In genomic region chr14:50045837-50046236, GRCh38 we compare ENCODE assay signal across 11 cellular contexts.
DNase-seq lines count a peak whose midpoint lies in the region; ATAC-seq, FAIRE-seq and TF ChIP-seq lines count a peak whose summit lies in the region.
"Had no signal": no experiment of that assay in that cellular context is flagged by ENCODE, and none has a peak within 500 bp of the region (broad histone marks: within the 10 kb centered on the region; RNA-seq: fewer than 3 reads in every experiment).

No MANE protein-coding gene starts in this region.

- peaks cover 55% of the 10 kb centered on the region for H3K4me1 ChIP-seq in CD8-positive, alpha-beta T cell (ENCODE audit: insufficient read depth, low read length)
- H3K4me1 ChIP-seq in Panc1 (ENCODE audit: control insufficient read depth, insufficient read depth, low read length) (peaks cover 10% of the 10 kb centered on the region), pancreas (peaks cover 0 to 23% (median 13%) of the 10 kb centered on the region in 3 donors)

- CTCF ChIA-PET in CD8-positive, alpha-beta T cell (lab: Charles Lee), result interaction anchor here (1.0 to 3.0 kb wide), 7 partner anchors 14 to 183 kb away, joined by 4 to 10 read pairs (median 5); no protein-coding TSS in a partner anchor
- CTCF ChIA-PET in Panc1 (lab: Charles Lee), result no interaction called here

- H3K9me3 ChIP-seq in CD8-positive, alpha-beta T cell (ENCODE audit: low read length), result no peaks in the 10 kb centered on the region
- no peaks in the 10 kb centered on the region for H3K9me3 ChIP-seq in Panc1 (ENCODE audit: control insufficient read depth, insufficient read depth, low read depth, low read length)
- H3K9me3 ChIP-seq in pancreas, result no peaks in the 10 kb centered on the region

- no peak for TF ChIP-seq CTCF in CD8-positive, alpha-beta T cell (IDR thresholded peaks at IDR 0.05)
- TF ChIP-seq CTCF in Panc1 (IDR thresholded peaks at IDR 0.05) (no peak), pancreas (IDR thresholded peaks at IDR 0.05) (no peak)

- H3K36me3 Mint-ChIP-seq in CD8-positive, alpha-beta T cell, result peaks cover 34% of the 10 kb centered on the region
- H3K36me3 Mint-ChIP-seq in dendritic cell treated with granulocyte-macrophage colony-stimulating factor and Interleukin-4, amounts not matched to agents 40 ng/mL and 50 ng/mL, for 4 days (ENCODE audit: low read depth), result peaks cover 5% of the 10 kb centered on the region

- H3K4me1 Mint-ChIP-seq in CD8-positive, alpha-beta T cell (ENCODE audit: low read depth), result peaks cover 59% of the 10 kb centered on the region
- peaks cover 55% of the 10 kb centered on the region for H3K4me1 Mint-ChIP-seq in dendritic cell treated with granulocyte-macrophage colony-stimulating factor and Interleukin-4, amounts not matched to agents 40 ng/mL and 50 ng/mL, for 4 days (ENCODE audit: low read depth)

- intact Hi-C loops in CD8-positive, alpha-beta T cell (cut with DNase I, micrococcal nuclease), result loop anchor here in 1 of 2 experiments (1.0 to 2.0 kb wide), 2 partner anchors 16 to 37 kb away; no protein-coding TSS in a partner anchor
- intact Hi-C loops in Panc1 (cut with micrococcal nuclease; ENCODE audit: unreplicated experiment) (no loop called here), pancreas (cut with DNase I) (no loop called here)
- intact Hi-C loops in dendritic cell treated with granulocyte-macrophage colony-stimulating factor and Interleukin-4, amounts not matched to agents 40 ng/mL and 50 ng/mL, for 4 days (cut with micrococcal nuclease), result no loop called here

- WGBS in pancreas, 2 donors, result 96 to 100% methylated on average over 2 of the region's 2 CpGs

- H3K27ac Mint-ChIP-seq in CD8-positive, alpha-beta T cell, result peak overlapping the region; percentile 91
- H3K27ac Mint-ChIP-seq in dendritic cell treated with granulocyte-macrophage colony-stimulating factor and Interleukin-4, amounts not matched to agents 40 ng/mL and 50 ng/mL, for 4 days, result peak overlapping the region; percentile 93

- peaks cover 4% of the 10 kb centered on the region for H3K36me3 ChIP-seq in CD8-positive, alpha-beta T cell (ENCODE audit: insufficient read depth, low read length)
- no peaks in the 10 kb centered on the region for H3K36me3 ChIP-seq in Panc1 (ENCODE audit: control insufficient read depth, insufficient read depth, low read length)
- no peaks in the 10 kb centered on the region for H3K36me3 ChIP-seq in pancreas

- DNase-seq in CD8-positive, alpha-beta T cell, result no peak
- DNase-seq in Panc1 (ENCODE audit: low read depth, low spot score) (no peak), pancreas (no peak), NCI-H146 (lab: John Stamatoyannopoulos, UW) (no peak), medulla oblongata (ENCODE audit: extremely low spot score) (no peak), DMS153 (lab: John Stamatoyannopoulos, UW) (no peak)
- DNase-seq: NCI-H524 treated with DMSO at 0.1 percent for 48 hours had no signal

- POLR2A ChIA-PET in CD8-positive, alpha-beta T cell (lab: Charles Lee), result interaction anchor here (0.8 to 4.6 kb wide), 6 partner anchors 17 to 153 kb away, joined by 3 to 30 read pairs (median 4); no protein-coding TSS in a partner anchor
- POLR2A ChIA-PET in Panc1 (lab: Charles Lee), result interaction anchor here (0.6 kb wide), 1 partner anchor 19 kb away, joined by 6 read pairs; no protein-coding TSS in a partner anchor

- H3K27ac ChIP-seq in CD8-positive, alpha-beta T cell (ENCODE audit: low read depth, low read length), result peak overlapping the region; percentile 63
- peak overlapping the region; percentile 58; the same call in 1 of the 2 replicates for H3K27ac ChIP-seq in Panc1 (ENCODE audit: low read length)
- H3K27ac ChIP-seq in pancreas, result peak overlapping the region in 3 of 4 donors; percentile 42 to 86 (median 74)

- no peak for FAIRE-seq in pancreas (lab: Jason Lieb, UNC)
- FAIRE-seq: D721Med, K562 had no signal

- in situ Hi-C loops in Panc1 (cut with HindIII; ENCODE audit: low pct_unique_long_range_greater_than_20kb, low sequenced_read_pairs), result no loop called here

- no peaks in the 10 kb centered on the region for H3K27me3 ChIP-seq in CD8-positive, alpha-beta T cell (ENCODE audit: insufficient read depth, low read length)
- H3K27me3 ChIP-seq in Panc1 (ENCODE audit: control insufficient read depth, insufficient read depth, low read length), result no peaks in the 10 kb centered on the region
- no peaks in the 10 kb centered on the region for H3K27me3 ChIP-seq in pancreas

- H3K4me3 ChIP-seq in CD8-positive, alpha-beta T cell (ENCODE audit: low read depth, low read length), result no peak overlapping the region
- no peak overlapping the region for H3K4me3 ChIP-seq in Panc1 (ENCODE audit: low read depth in 2 of 2, low read length in 2 of 2)
- H3K4me3 ChIP-seq in pancreas, result no peak overlapping the region
- H3K4me3 ChIP-seq: K562 had no signal

- H3K9me3 Mint-ChIP-seq in CD8-positive, alpha-beta T cell, result no peaks in the 10 kb centered on the region
- no peaks in the 10 kb centered on the region for H3K9me3 Mint-ChIP-seq in dendritic cell treated with granulocyte-macrophage colony-stimulating factor and Interleukin-4, amounts not matched to agents 40 ng/mL and 50 ng/mL, for 4 days

- ATAC-seq in CD8-positive, alpha-beta T cell, result no peak
- no peak for ATAC-seq in Panc1
- no peak for ATAC-seq in pancreas
- ATAC-seq in GM21447 (IDR thresholded peaks at IDR 0.05; ENCODE audit: unreplicated experiment), result no peak

- peak overlapping the region; percentile 56 for H3K4me3 Mint-ChIP-seq in CD8-positive, alpha-beta T cell
- no peak overlapping the region for H3K4me3 Mint-ChIP-seq in dendritic cell treated with granulocyte-macrophage colony-stimulating factor and Interleukin-4, amounts not matched to agents 40 ng/mL and 50 ng/mL, for 4 days

- H3K27me3 Mint-ChIP-seq in CD8-positive, alpha-beta T cell (ENCODE audit: low read depth), result no peaks in the 10 kb centered on the region
- H3K27me3 Mint-ChIP-seq in dendritic cell treated with granulocyte-macrophage colony-stimulating factor and Interleukin-4, amounts not matched to agents 40 ng/mL and 50 ng/mL, for 4 days, result no peaks in the 10 kb centered on the region

- BruUV-seq in Panc1 (replicated peaks; lab: Mats Ljungman, UMichigan), result no TSS peak
